15 cellular contexts compared by ENCODE assay signal in the genomic region with DNA sequence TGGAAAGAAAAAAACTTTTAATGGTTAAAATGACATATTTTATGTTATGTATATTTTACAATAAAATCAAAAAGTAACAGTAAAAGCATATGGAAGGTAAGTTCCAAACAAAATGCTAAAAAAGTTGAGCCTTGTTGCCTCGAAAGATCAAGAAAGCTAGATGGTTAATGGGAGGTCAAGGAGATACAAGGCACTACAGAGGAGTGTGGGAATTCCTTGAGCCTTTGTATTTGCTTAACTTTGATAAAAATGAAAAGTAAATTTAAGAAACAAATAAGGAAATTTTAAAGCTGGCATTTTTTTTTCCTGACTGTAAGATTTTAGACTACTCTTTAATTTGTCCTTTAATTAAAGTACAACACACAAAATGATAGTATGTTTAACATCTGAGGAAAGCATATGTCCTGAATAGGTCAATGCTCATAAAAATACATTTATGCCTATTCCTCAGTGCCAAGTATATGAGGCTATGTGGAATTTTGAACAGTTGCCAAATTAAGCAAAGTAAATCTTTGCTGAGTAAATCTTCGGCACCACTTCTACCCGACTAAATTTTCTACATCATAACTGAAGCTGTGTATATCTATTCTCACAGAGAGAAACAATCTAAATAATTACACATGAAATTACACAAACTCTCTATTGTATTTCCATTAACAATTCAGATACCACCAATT.
"Had no signal": no experiment of that assay in that cellular context is flagged by ENCODE, and none has a peak within 500 bp of the region (broad histone marks: within the 10 kb centered on the region; RNA-seq: fewer than 3 reads in every experiment).

No MANE protein-coding gene starts in this region.

- H3K27me3 ChIP-seq: sigmoid colon had no signal

- H3K27ac ChIP-seq: psoas muscle, sigmoid colon had no signal

- ATAC-seq: activated CD8-positive, alpha-beta T cell treated with anti-CD3 and anti-CD28 coated beads, Interleukin-2, amount 10 ng/mL, durations not matched to agents 7 days and 5 days; activated naive CD8-positive, alpha-beta T cell treated with anti-CD3 and anti-CD28 coated beads, Interleukin-2, amount 50 U/mL, for 24 hours; psoas muscle had no signal

- DNase-seq: activated CD4-positive, alpha-beta T cell treated with anti-CD3 and anti-CD28 coated beads for 48 hours; activated CD8-positive, alpha-beta memory T cell treated with anti-CD3 and anti-CD28 coated beads, Interleukin-2, amount 50 U/mL, for 48 hours; activated CD8-positive, alpha-beta T cell treated with anti-CD3 and anti-CD28 coated beads, Interleukin-2, amount 10 ng/mL, durations not matched to agents 7 days and 5 days; activated naive CD4-positive, alpha-beta T cell; activated naive CD8-positive, alpha-beta T cell treated with anti-CD3 and anti-CD28 coated beads, Interleukin-2, amount 50 U/mL, for 24 hours; caudate nucleus; cortex of kidney; effector memory CD4-positive, alpha-beta T cell; mesendoderm; nephron progenitor cell; psoas muscle; sigmoid colon; stimulated activated CD4-positive, alpha-beta T cell treated with anti-CD3 and anti-CD28 coated beads, Interleukin-2, amount 100 ng/mL, for 48 hours; stimulated activated naive CD4-positive, alpha-beta T cell treated with Interleukin-2 at 50 U/mL for 16 hours; SW 1271 had no signal

- H3K4me1 ChIP-seq: psoas muscle, sigmoid colon had no signal

- H3K9me3 ChIP-seq: psoas muscle, sigmoid colon had no signal

- H3K36me3 ChIP-seq: sigmoid colon had no signal

- H3K4me3 ChIP-seq: psoas muscle, sigmoid colon had no signal
